In genomic region chr6:158027590-158028285, GRCh38 we compare ENCODE assay signal across 10 cellular contexts. TPM values are rescaled to one million over a fixed set of nuclear protein-coding genes. Genes with fewer than 3 reads are reported as not detected.
DNase-seq lines count a peak whose midpoint lies in the region; ATAC-seq and TF ChIP-seq lines count a peak whose summit lies in the region.
"Had no signal": no experiment of that assay in that cellular context is flagged by ENCODE, and none has a peak within 500 bp of the region (broad histone marks: within the 10 kb centered on the region; RNA-seq: fewer than 3 reads in every experiment).

No MANE protein-coding gene starts in this region.

- CTCF ChIA-PET in OCI-LY7 (lab: Charles Lee; ENCODE audit: unreplicated experiment) = no interaction called here

- no peaks in the 10 kb centered on the region for H3K9me2 ChIP-seq in OCI-LY7 (ENCODE audit: insufficient read depth, low read length)

- H3K27me3 ChIP-seq in BLaER1 (no peaks in the 10 kb centered on the region), MG63 (no peaks in the 10 kb centered on the region), dorsolateral prefrontal cortex (no peaks in the 10 kb centered on the region)

- ATAC-seq in HG03342 (IDR thresholded peaks at IDR 0.05; ENCODE audit: unreplicated experiment) (no peak), HG02870 (IDR thresholded peaks at IDR 0.05; ENCODE audit: unreplicated experiment) (no peak)

- no peak overlapping the region for H3K9ac ChIP-seq in BLaER1

- intact Hi-C loops in dorsolateral prefrontal cortex (cut with DNase I) = loop anchor here in 1 of 2 donors (5.0 kb wide), 1 partner anchor 45 kb away; the partner anchor contains the start of gene SYNJ2
- intact Hi-C loops in OCI-LY7 (cut with micrococcal nuclease; ENCODE audit: unreplicated experiment) = no loop called here

- H3K4me2 ChIP-seq in BLaER1 = peak overlapping the region; percentile 94
- H3K4me2 ChIP-seq in OCI-LY7 (ENCODE audit: low read length) = no peak overlapping the region

- H3K9me3 ChIP-seq in BLaER1 (no peaks in the 10 kb centered on the region), MG63 (no peaks in the 10 kb centered on the region), OCI-LY7 (ENCODE audit: low read length) (no peaks in the 10 kb centered on the region)
- H3K9me3 ChIP-seq: prostate gland had no signal

- BruUV-seq in OCI-LY7 (replicated peaks; lab: Mats Ljungman, UMichigan) = no TSS peak

- H3K36me3 Mint-ChIP-seq in neural crest cell (ENCODE audit: low read depth) = no peaks in the 10 kb centered on the region

- no peak overlapping the region for H2AFZ ChIP-seq in OCI-LY7 (ENCODE audit: low read length)

- H3K4me1 Mint-ChIP-seq in neural crest cell = peaks cover 15% of the 10 kb centered on the region

- no peaks in the 10 kb centered on the region for H3K36me3 ChIP-seq in BLaER1
- H3K36me3 ChIP-seq in MG63 = peaks cover 51% of the 10 kb centered on the region
- H3K36me3 ChIP-seq in OCI-LY7 (ENCODE audit: insufficient read depth, low read length) = no peaks in the 10 kb centered on the region
- H3K36me3 ChIP-seq: prostate gland had no signal

- H4K20me1 ChIP-seq in BLaER1 (peaks cover 52% of the 10 kb centered on the region), OCI-LY7 (ENCODE audit: insufficient read depth, low read length) (no peaks in the 10 kb centered on the region)

- no peak overlapping the region for H3K4me3 Mint-ChIP-seq in neural crest cell

- TF ChIP-seq CTCF in dorsolateral prefrontal cortex (IDR thresholded peaks at IDR 0.05 in 54 of 56, conservative IDR thresholded peaks at IDR 0.05 in 2 of 56; ENCODE audit: low read depth in 1 of 56, partially characterized antibody in 56 of 56) (peak in 2 of 56 donors; percentile 1 to 5), neural crest cell (conservative IDR thresholded peaks at IDR 0.05) (no peak), OCI-LY7 (conservative IDR thresholded peaks at IDR 0.05; ENCODE audit: low read length) (no peak)

- peak; percentile 92 for DNase-seq in MG63
- DNase-seq in dorsolateral prefrontal cortex = peak in 2 of 10 donors; percentile 46 to 53
- DNase-seq in neural crest cell (ENCODE audit: low read depth, low spot score) = no peak
- no peak for DNase-seq in NCI-H1092 (lab: John Stamatoyannopoulos, UW)
- no peak for DNase-seq in OCI-LY7 (ENCODE audit: low spot score)
- DNase-seq: NCI-H1417 had no signal

- no peaks in the 10 kb centered on the region for H3K79me2 ChIP-seq in OCI-LY7 (ENCODE audit: insufficient read depth, low read depth, low read length)

- no peaks in the 10 kb centered on the region for H3K9me3 Mint-ChIP-seq in neural crest cell

- H3K27ac ChIP-seq in BLaER1 (no peak overlapping the region), dorsolateral prefrontal cortex (peak overlapping the region in 58 of 59 donors; percentile 54 to 100 (median 94)), OCI-LY7 (ENCODE audit: low read depth, low read length, poor library complexity, severe bottlenecking) (no peak overlapping the region)
- H3K27ac ChIP-seq: prostate gland had no signal

- H3K4me3 ChIP-seq in BLaER1 = 0 out of 2 replicates have a peak overlapping the region, but pooled peaks have one; percentile 46
- no peak overlapping the region for H3K4me3 ChIP-seq in MG63
- H3K4me3 ChIP-seq in dorsolateral prefrontal cortex = peak overlapping the region in 25 of 59 donors; percentile 1 to 53 (median 18)
- H3K4me3 ChIP-seq in OCI-LY7 (ENCODE audit: low read depth, low read length, poor library complexity, severe bottlenecking) = no peak overlapping the region
- H3K4me3 ChIP-seq: prostate gland had no signal

- POLR2A ChIA-PET in OCI-LY7 (lab: Charles Lee) = no interaction called here

- H3K27me3 Mint-ChIP-seq in neural crest cell (ENCODE audit: low read depth) = peaks cover 9% of the 10 kb centered on the region

- H3K4me1 ChIP-seq in BLaER1 = peaks cover 62% of the 10 kb centered on the region
- H3K4me1 ChIP-seq in OCI-LY7 (ENCODE audit: insufficient read depth, low read length, poor library complexity, severe bottlenecking) = no peaks in the 10 kb centered on the region
- H3K4me1 ChIP-seq: prostate gland had no signal

- peak overlapping the region; percentile 67 for H3K27ac Mint-ChIP-seq in neural crest cell (ENCODE audit: unreplicated experiment)

RNA-seq across cellular contexts. Expression of gene SYNJ2, which starts 46.1 kb away (rescaled TPM):
- total RNA-seq in MG63 (2014; rRNA removed; shearing (Covaris generic); ENCODE audit: low replicate concordance) = 21.8 and 35.5 TPM in 2 replicates
- 100 to 1,000 TPM in 47 of 120 experiments, 10 to 100 TPM in 73; 41.0 to 257 (median 86.5) TPM for total RNA-seq in dorsolateral prefrontal cortex
- 2.9 TPM in 2 replicates for total RNA-seq in neural crest cell
- total RNA-seq in OCI-LY7 (2014; rRNA removed; shearing (Covaris generic)) = not detected in 2 replicates
- 0.09 and 0.21 TPM in 2 replicates for total RNA-seq in OCI-LY7 (2022)

Comparison
In these comparisons a context has a peak if more than half of its experiments do, and no peak if none do; other contexts are left out.
1. H3K27ac ChIP-seq: peak in dorsolateral prefrontal cortex (58 of 59); none in BLaER1 (single experiment) and OCI-LY7 (single experiment).